In genomic region chrX:43557792-43558191, GRCh38 we compare ENCODE assay signal across 8 cellular contexts.
DNase-seq lines count a peak whose midpoint lies in the region; ATAC-seq lines count a peak whose summit lies in the region.

No MANE protein-coding gene starts in this region.

- peak; percentile 67 for DNase-seq in AG08395 (ENCODE audit: low spot score)
- peak; percentile 43 for DNase-seq in NCI-H2171 treated with DMSO at 0.1 percent for 48 hours (lab: John Stamatoyannopoulos, UW)
- peak; percentile 15 to 33 for DNase-seq in central memory CD8-positive, alpha-beta T cell (ENCODE audit: low spot score in 2 of 2)
- peak; percentile 77 for DNase-seq in left kidney (ENCODE audit: low read depth, low spot score)
- peak; percentile 13 to 30 (median 27) for DNase-seq in stimulated activated CD4-positive, alpha-beta T cell treated with anti-CD3 and anti-CD28 coated beads, TNF-alpha, amount 100 ng/mL, for 4 hours (ENCODE audit: low read depth in 3 of 3)
- no peak for DNase-seq in GF-D8 (lab: John Stamatoyannopoulos, UW)

- peaks cover 5% of the 10 kb centered on the region for H3K4me1 Mint-ChIP-seq in central memory CD8-positive, alpha-beta T cell

- no peak overlapping the region for H3K4me3 Mint-ChIP-seq in central memory CD8-positive, alpha-beta T cell

- no peaks in the 10 kb centered on the region for H3K9me3 Mint-ChIP-seq in central memory CD8-positive, alpha-beta T cell

- no peaks in the 10 kb centered on the region for H3K27me3 Mint-ChIP-seq in central memory CD8-positive, alpha-beta T cell

- H3K27ac Mint-ChIP-seq in central memory CD8-positive, alpha-beta T cell (ENCODE audit: low read depth): no peak overlapping the region

- no peaks in the 10 kb centered on the region for H3K36me3 Mint-ChIP-seq in central memory CD8-positive, alpha-beta T cell (ENCODE audit: insufficient read depth)

- ATAC-seq in GM18867 (IDR thresholded peaks at IDR 0.05; ENCODE audit: unreplicated experiment): peak; percentile 80
- peak; percentile 30 to 38 for ATAC-seq in activated CD4-positive, CD25-positive, alpha-beta regulatory T cell treated with anti-CD3 and anti-CD28 coated beads, Interleukin-2, amount 50 U/mL, for 24 hours
- no peak for ATAC-seq in central memory CD8-positive, alpha-beta T cell (replicated peaks; ENCODE audit: extremely low read depth, poor library complexity, severe bottlenecking)
